8 cellular contexts compared by ENCODE assay signal in genomic region chr3:49165771-49166751, GRCh38. TPM values are rescaled to one million over a fixed set of nuclear protein-coding genes. Genes with fewer than 3 reads are reported as not detected.
DNase-seq lines count a peak whose midpoint lies in the region; ATAC-seq and TF ChIP-seq lines count a peak whose summit lies in the region.

Gene CCDC71 (minus strand): TSS chr3:49166331. CDS start chr3:49164208, 2,123 bp downstream.

- peaks cover 17% of the 10 kb centered on the region for H3K4me1 Mint-ChIP-seq in Caco-2 (ENCODE audit: low read depth, unreplicated experiment)

- DNase-seq in Caco-2 (peak; percentile 74 to 77), NCI-H1092 (lab: John Stamatoyannopoulos, UW) (peak; percentile 28), UCSD-AML1 (lab: John Stamatoyannopoulos, UW; ENCODE audit: unreplicated experiment) (peak; percentile 80), brain microvascular endothelial cell (peak; percentile 36)

- intact Hi-C loops in Caco-2 (cut with micrococcal nuclease; ENCODE audit: unreplicated experiment), result no loop called here

- peak within 1 kb of the TSS; percentile 90 to 93 (median 92) for H3K9ac ChIP-seq in skeletal muscle tissue (ENCODE audit: low read depth in 1 of 3, low read length in 3 of 3)

- in situ Hi-C loops in brain microvascular endothelial cell (cut with HindIII; ENCODE audit: low pct_ligation_motif_present, low sequenced_read_pairs), result no loop called here

- H3K4me1 ChIP-seq in Caco-2 (peaks cover 12% of the 10 kb centered on the region), skeletal muscle tissue (ENCODE audit: control insufficient read depth in 3 of 3, insufficient read depth in 3 of 3, low read length in 3 of 3) (peaks cover 30 to 57% (median 47%) of the 10 kb centered on the region in 3 donors)

- peaks cover 20% of the 10 kb centered on the region for H3K36me3 Mint-ChIP-seq in Caco-2 (ENCODE audit: insufficient read depth, unreplicated experiment)

- H3K4me3 ChIP-seq in Caco-2 (ENCODE audit: low read depth, low read length), result peak within 1 kb of the TSS; percentile 92
- peak within 1 kb of the TSS; percentile 91 for H3K4me3 ChIP-seq in brain microvascular endothelial cell (ENCODE audit: low read depth, low read length)
- H3K4me3 ChIP-seq in iPS-18c (ENCODE audit: insufficient read depth, low read depth, low read length), result peak within 1 kb of the TSS; percentile 87
- peak within 1 kb of the TSS; percentile 89 to 94 (median 91) for H3K4me3 ChIP-seq in skeletal muscle tissue (ENCODE audit: low read length in 3 of 3)

- no peaks in the 10 kb centered on the region for H3K27me3 Mint-ChIP-seq in Caco-2 (ENCODE audit: insufficient read depth, unreplicated experiment)

- BruUV-seq in Caco-2 (replicated peaks; lab: Mats Ljungman, UMichigan), result no TSS peak

- H3K27ac ChIP-seq in brain microvascular endothelial cell (peak within 1 kb of the TSS; percentile 57), skeletal muscle tissue (ENCODE audit: low read depth, low read length) (peak within 1 kb of the TSS; percentile 87)

- H3K27ac Mint-ChIP-seq in Caco-2 (ENCODE audit: unreplicated experiment), result peak within 1 kb of the TSS; percentile 90

- no peaks in the 10 kb centered on the region for H3K9me3 Mint-ChIP-seq in Caco-2 (ENCODE audit: unreplicated experiment)

- peak; percentile 72 for ATAC-seq in GM21528 (IDR thresholded peaks at IDR 0.05; ENCODE audit: low FRiP score, unreplicated experiment)
- ATAC-seq in GM21786 (IDR thresholded peaks at IDR 0.05; ENCODE audit: unreplicated experiment), result no peak

- H3K36me3 ChIP-seq in Caco-2 (ENCODE audit: control insufficient read depth, insufficient read depth, low read length) (0 out of 2 replicates have a peak, but pooled peaks cover 2% of the 10 kb centered on the region), brain microvascular endothelial cell (replicated peaks) (peaks cover 18% of the 10 kb centered on the region), skeletal muscle tissue (ENCODE audit: control insufficient read depth in 3 of 3, insufficient read depth in 3 of 3, low read length in 3 of 3) (peaks cover 19 to 24% (median 22%) of the 10 kb centered on the region in 3 donors)

- CTCF ChIA-PET in Caco-2 (lab: Charles Lee), result interaction anchor here (0.6 kb wide), 1 partner anchor 349 kb away, joined by 5 read pairs; no protein-coding TSS in a partner anchor

- peak within 1 kb of the TSS; percentile 86 for H3K4me3 Mint-ChIP-seq in Caco-2 (ENCODE audit: unreplicated experiment)

- no peaks in the 10 kb centered on the region for H3K27me3 ChIP-seq in Caco-2 (replicated peaks; ENCODE audit: control insufficient read depth, insufficient read depth, low read length)
- no peaks in the 10 kb centered on the region for H3K27me3 ChIP-seq in brain microvascular endothelial cell (replicated peaks)
- no peaks in the 10 kb centered on the region for H3K27me3 ChIP-seq in skeletal muscle tissue (ENCODE audit: control insufficient read depth in 3 of 3, insufficient read depth in 3 of 3, low read length in 3 of 3)

- POLR2A ChIA-PET in Caco-2 (lab: Charles Lee), result no interaction called here

- H3K9me3 ChIP-seq in Caco-2, result peaks cover 8% of the 10 kb centered on the region
- no peaks in the 10 kb centered on the region for H3K9me3 ChIP-seq in iPS-18c (ENCODE audit: control insufficient read depth, insufficient read depth, low read length)
- H3K9me3 ChIP-seq in skeletal muscle tissue (ENCODE audit: control insufficient read depth in 3 of 3, low read length in 3 of 3), result peaks cover 0 to 4% (median 0%) of the 10 kb centered on the region in 3 donors

- TF ChIP-seq CTCF in Caco-2 (IDR thresholded peaks at IDR 0.05; ENCODE audit: insufficient read depth in 1 of 2, low read depth in 1 of 2, low read length in 1 of 2, severe bottlenecking in 1 of 2, unreplicated experiment in 1 of 2) (no peak), brain microvascular endothelial cell (IDR thresholded peaks at IDR 0.05; ENCODE audit: low read depth, low read length, missing control alignments) (no peak)

RNA-seq across cellular contexts. Expression of gene CCDC71, which starts in this region (rescaled TPM):
- 15.2 and 15.9 TPM in 2 replicates for total RNA-seq in Caco-2 (2022)
- 11.5 TPM for total RNA-seq in skeletal muscle tissue

Comparison
In these comparisons a context has a peak if more than half of its experiments do, and no peak if none do; other contexts are left out.
1. DNase-seq: peak in every context shown above with its lines; median percentile 80 in UCSD-AML1; 76 in Caco-2; 36 in brain microvascular endothelial cell; 28 in NCI-H1092.